ENCODE assay signal across 33 cellular contexts in the genomic region with DNA sequence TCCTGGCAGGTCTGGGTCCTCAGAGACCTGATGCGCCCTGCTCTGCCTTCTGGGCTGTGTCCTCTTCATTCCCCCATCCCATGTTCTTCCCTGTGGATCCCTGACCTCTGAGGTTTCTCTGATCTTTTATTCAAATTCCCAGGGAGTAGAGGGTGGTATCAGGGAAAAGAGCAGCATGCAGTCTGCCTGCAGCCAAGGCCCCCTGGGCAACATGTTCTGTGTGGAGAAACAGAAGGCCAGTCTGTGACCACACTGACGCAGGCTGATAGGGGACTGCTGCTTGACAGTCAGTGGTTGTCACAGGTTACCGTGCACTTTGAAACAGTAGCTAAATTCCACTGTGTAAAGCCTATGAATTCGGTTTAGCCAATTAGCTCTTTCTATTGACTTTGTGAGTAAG.
"Had no signal": no experiment of that assay in that cellular context is flagged by ENCODE, and none has a peak within 500 bp of the region (broad histone marks: within the 10 kb centered on the region; RNA-seq: fewer than 3 reads in every experiment).

No MANE protein-coding gene starts in this region.

- ATAC-seq: activated CD8-positive, alpha-beta memory T cell treated with anti-CD3 and anti-CD28 coated beads, Interleukin-2, amount 10 ng/mL, durations not matched to agents 7 days and 5 days; activated naive CD8-positive, alpha-beta T cell treated with anti-CD3 and anti-CD28 coated beads, Interleukin-2, amount 50 U/mL, for 24 hours; Right ventricle myocardium inferior; SK-N-SH treated with all-trans-retinoic acid at 6 μM for 48 hours; T-cell had no signal

- H3K27ac Mint-ChIP-seq: activated CD4-positive, alpha-beta memory T cell treated with anti-CD3 and anti-CD28 coated beads, Interleukin-2, amount 10 ng/mL, durations not matched to agents 7 days and 5 days; activated CD8-positive, alpha-beta memory T cell treated with anti-CD3 and anti-CD28 coated beads, Interleukin-2, amount 10 ng/mL, durations not matched to agents 7 days and 5 days; activated naive CD4-positive, alpha-beta T cell treated with anti-CD3 and anti-CD28 coated beads, Interleukin-2, amount 10 ng/mL, durations not matched to agents 7 days and 5 days; activated naive CD8-positive, alpha-beta T cell; activated naive CD8-positive, alpha-beta T cell treated with anti-CD3 and anti-CD28 coated beads, Interleukin-2, amount 50 U/mL, for 24 hours; brain; IgD-negative memory B cell; T-cell had no signal

- H3K9me3 Mint-ChIP-seq: T-cell had no signal

- H3K4me1 Mint-ChIP-seq: activated CD4-positive, alpha-beta memory T cell treated with anti-CD3 and anti-CD28 coated beads, Interleukin-2, amount 10 ng/mL, durations not matched to agents 7 days and 5 days; activated CD8-positive, alpha-beta memory T cell treated with anti-CD3 and anti-CD28 coated beads, Interleukin-2, amount 10 ng/mL, durations not matched to agents 7 days and 5 days; activated naive CD4-positive, alpha-beta T cell treated with anti-CD3 and anti-CD28 coated beads, Interleukin-2, amount 10 ng/mL, durations not matched to agents 7 days and 5 days; activated naive CD8-positive, alpha-beta T cell treated with anti-CD3 and anti-CD28 coated beads, Interleukin-2, amount 50 U/mL, for 24 hours; IgD-negative memory B cell; T-cell had no signal

- DNase-seq: activated CD4-positive, alpha-beta memory T cell treated with anti-CD3 and anti-CD28 coated beads, Interleukin-2, amount 10 ng/mL, durations not matched to agents 7 days and 5 days; activated CD4-positive, alpha-beta T cell treated with anti-CD3 and anti-CD28 coated beads for 1 hour; activated CD4-positive, alpha-beta T cell treated with anti-CD3 and anti-CD28 coated beads for 48 hours; activated CD4-positive, CD25-positive, alpha-beta regulatory T cell; activated CD8-positive, alpha-beta memory T cell treated with anti-CD3 and anti-CD28 coated beads for 24 hours; activated CD8-positive, alpha-beta memory T cell treated with anti-CD3 and anti-CD28 coated beads, Interleukin-2, amount 10 ng/mL, durations not matched to agents 7 days and 5 days; activated CD8-positive, alpha-beta memory T cell treated with anti-CD3 and anti-CD28 coated beads, Interleukin-2, amount 50 U/mL, for 48 hours; activated effector memory CD4-positive, alpha-beta T cell treated with Interleukin-2 at 50 U/mL for 16 hours; activated naive CD4-positive, alpha-beta T cell treated with anti-CD3 and anti-CD28 coated beads, Interleukin-2, amount 10 ng/mL, durations not matched to agents 7 days and 5 days; activated naive CD8-positive, alpha-beta T cell treated with anti-CD3 and anti-CD28 coated beads, Interleukin-2, amount 50 U/mL, for 24 hours; activated T-cell treated with anti-CD3 and anti-CD28 coated beads, Interleukin-2, amount 50 U/mL, for 48 hours; anterior cingulate cortex; Karpas-422; KBM-7; NCI-H1105; NCI-H1417 treated with DMSO at 0.1 percent for 48 hours; NCI-H187 treated with DMSO at 0.1 percent for 48 hours; NCI-H2081; NCI-H345; NCI-H524 treated with DMSO at 0.1 percent for 48 hours; NK-92 treated with Interleukin-12 subunit alpha and Interleukin-12 subunit beta, amount 100 ng/mL, for 24 hours; PC-9; SIG-M5; T-cell; T-helper 2 cell; T1000; WERI-Rb-1 had no signal

- H3K4me3 ChIP-seq: PC-9 had no signal

- H3K27ac ChIP-seq: PC-9, RWPE1, WERI-Rb-1 had no signal

- H3K4me3 Mint-ChIP-seq: activated CD4-positive, alpha-beta memory T cell treated with anti-CD3 and anti-CD28 coated beads, Interleukin-2, amount 10 ng/mL, durations not matched to agents 7 days and 5 days; activated CD8-positive, alpha-beta memory T cell treated with anti-CD3 and anti-CD28 coated beads, Interleukin-2, amount 10 ng/mL, durations not matched to agents 7 days and 5 days; activated naive CD4-positive, alpha-beta T cell treated with anti-CD3 and anti-CD28 coated beads, Interleukin-2, amount 10 ng/mL, durations not matched to agents 7 days and 5 days; activated naive CD8-positive, alpha-beta T cell; activated naive CD8-positive, alpha-beta T cell treated with anti-CD3 and anti-CD28 coated beads, Interleukin-2, amount 50 U/mL, for 24 hours; brain; IgD-negative memory B cell; T-cell had no signal

- H3K36me3 Mint-ChIP-seq: activated CD8-positive, alpha-beta memory T cell treated with anti-CD3 and anti-CD28 coated beads, Interleukin-2, amount 10 ng/mL, durations not matched to agents 7 days and 5 days; activated naive CD4-positive, alpha-beta T cell treated with anti-CD3 and anti-CD28 coated beads, Interleukin-2, amount 10 ng/mL, durations not matched to agents 7 days and 5 days; activated naive CD8-positive, alpha-beta T cell; brain; IgD-negative memory B cell; T-cell had no signal
